Comparison of ENCODE assay signal across 8 cellular contexts in the genomic region with DNA sequence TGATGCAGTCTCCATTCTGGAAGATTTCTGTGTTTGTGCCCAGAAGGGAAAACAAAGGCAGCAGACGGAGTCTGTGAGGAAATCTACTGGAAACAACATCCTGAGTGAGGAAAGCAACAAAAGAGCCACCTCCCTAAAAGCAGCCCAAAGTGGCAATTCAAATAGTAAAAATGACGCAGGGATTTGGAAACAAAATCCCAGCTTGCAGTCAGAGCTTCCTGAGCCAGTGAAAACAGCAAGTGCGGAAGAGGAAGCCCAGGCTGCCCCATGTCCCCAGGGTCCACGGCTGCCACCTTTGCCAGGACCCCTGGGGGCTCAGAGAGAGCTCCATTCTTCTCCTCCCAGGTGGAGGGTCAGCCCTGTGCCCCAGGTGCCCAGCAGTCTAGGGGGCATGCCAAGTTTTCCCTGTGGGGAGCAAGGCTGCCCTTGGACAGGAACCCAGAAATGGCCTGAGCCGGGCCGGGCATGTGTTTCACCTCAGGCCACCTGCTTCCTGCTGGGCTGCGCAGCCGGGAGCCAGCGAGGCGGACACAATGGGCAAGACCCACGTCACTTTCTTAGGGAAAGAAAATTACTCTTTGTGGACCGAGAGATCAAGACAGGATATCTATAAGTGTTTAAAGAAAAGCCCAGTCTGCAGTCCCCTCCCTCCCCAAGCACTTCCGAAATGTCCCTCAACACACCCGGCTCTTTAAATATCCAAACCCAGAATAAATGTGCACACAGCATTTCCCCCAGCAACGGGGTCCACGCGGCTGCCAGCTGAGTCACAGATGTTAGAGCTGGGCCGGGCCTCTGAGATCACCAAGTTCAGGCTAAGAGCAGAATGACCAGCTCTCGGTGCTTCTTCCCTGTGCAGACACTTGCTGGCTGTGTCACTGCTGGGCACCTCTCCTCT.
DNase-seq lines count a peak whose midpoint lies in the region; ATAC-seq and TF ChIP-seq lines count a peak whose summit lies in the region.

No MANE protein-coding gene starts in this region.

- no peaks in the 10 kb centered on the region for H3K27me3 ChIP-seq in ascending aorta

- DNase-seq in HFF-Myc (ENCODE audit: extremely low read depth, low read depth) (peak; percentile 85), ascending aorta (ENCODE audit: low spot score in 2 of 2) (peak; percentile 90 to 98), iris pigment epithelial cell (ENCODE audit: low read depth) (peak; percentile 86), GF-D8 (lab: John Stamatoyannopoulos, UW) (no peak), DMS153 treated with DMSO at 0.1 percent for 48 hours (lab: John Stamatoyannopoulos, UW; ENCODE audit: unreplicated experiment) (no peak)
- no peak for DNase-seq in stimulated activated naive CD4-positive, alpha-beta T cell treated with Interleukin-2 at 50 U/mL for 16 hours (lab: John Stamatoyannopoulos, UW)

- no peaks in the 10 kb centered on the region for H3K36me3 ChIP-seq in ascending aorta

- H3K27ac ChIP-seq in ascending aorta (peak overlapping the region; percentile 98 to 99), skin epidermis (peak overlapping the region in 19 of 21 experiments; percentile 59 to 94 (median 86))

- H3K4me3 ChIP-seq in HFF-Myc (replicated peaks; ENCODE audit: low read depth, low read length) (0 out of 2 replicates have a peak overlapping the region, but pooled peaks have one; percentile 4), ascending aorta (peak overlapping the region; percentile 38 to 56), skin epidermis (peak overlapping the region in 1 of 7 experiments; percentile 21)

- intact Hi-C loops in ascending aorta (cut with DNase I): loop anchor here (1.0 to 5.0 kb wide), 5 partner anchors 63 to 913 kb away; partner anchors contain the start of genes ZEB1 and ZNF438

- H3K9me3 ChIP-seq in ascending aorta: no peaks in the 10 kb centered on the region

- TF ChIP-seq CTCF in HFF-Myc (IDR thresholded peaks at IDR 0.05; ENCODE audit: low read depth, low read length, missing control alignments): no peak
- no peak for TF ChIP-seq CTCF in ascending aorta (IDR thresholded peaks at IDR 0.05)

- no peak for ATAC-seq in GM18870 (IDR thresholded peaks at IDR 0.05; ENCODE audit: unreplicated experiment)

- peaks cover 13 to 52% of the 10 kb centered on the region in 2 donors for H3K4me1 ChIP-seq in ascending aorta

Comparison
In these comparisons a context has a peak if more than half of its experiments do, and no peak if none do; other contexts are left out.
1. DNase-seq: peak in HFF-Myc (single experiment), ascending aorta (2 of 2) and iris pigment epithelial cell (single experiment); none in GF-D8 (single experiment), stimulated activated naive CD4-positive, alpha-beta T cell treated with Interleukin-2 at 50 U/mL for 16 hours (single experiment) and DMS153 treated with DMSO at 0.1 percent for 48 hours (single experiment).